ENCODE assay signal across 20 cellular contexts in the genomic region with DNA sequence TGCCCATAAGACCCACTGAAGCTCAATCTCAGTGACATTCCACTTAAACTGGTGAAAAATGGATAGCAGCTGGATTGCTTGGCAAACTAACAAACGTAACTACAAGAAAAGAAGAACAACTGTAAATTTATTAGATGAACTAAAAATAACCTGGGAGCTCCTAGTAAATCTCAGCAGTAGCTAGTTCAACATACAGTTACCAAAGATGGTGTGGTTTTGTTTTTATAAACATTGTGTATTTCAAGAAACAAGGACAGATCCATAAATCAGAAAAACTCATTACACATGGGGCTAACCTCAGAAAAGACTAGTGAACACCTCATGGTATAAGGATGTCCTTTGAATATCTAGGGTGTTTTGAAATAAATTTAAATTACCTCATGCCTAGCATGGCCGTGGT.
"Had no signal": no experiment of that assay in that cellular context is flagged by ENCODE, and none has a peak within 500 bp of the region (broad histone marks: within the 10 kb centered on the region; RNA-seq: fewer than 3 reads in every experiment).

No MANE protein-coding gene starts in this region.

- H3K9ac ChIP-seq: parathyroid adenoma had no signal

- DNase-seq: caudate nucleus; colonic mucosa; dermis blood vessel endothelial cell; erythroblast; gastrocnemius medialis; immature natural killer cell; mammary epithelial cell; naive B cell; nephron progenitor cell; retina; right lobe of liver; small intestine; stimulated activated CD4-positive, alpha-beta T cell treated with anti-CD3 and anti-CD28 coated beads, Interleukin-12 subunit alpha, Interleukin-12 subunit beta, amount 100 ng/mL, for 4 hours; stimulated activated naive CD4-positive, alpha-beta T cell treated with Interleukin-2 at 50 U/mL for 16 hours; trophoblast cell had no signal

- H3K36me3 Mint-ChIP-seq: immature natural killer cell, mesothelial cell of epicardium, naive B cell had no signal

- H3K27me3 Mint-ChIP-seq: naive B cell had no signal

- FAIRE-seq: endothelial cell of umbilical vein, keratinocyte, small intestine had no signal

- H3K27me3 ChIP-seq: colonic mucosa, gastrocnemius medialis, right lobe of liver had no signal

- H3K27ac Mint-ChIP-seq: immature natural killer cell, mesothelial cell of epicardium, naive B cell, nephron progenitor cell had no signal

- H3K27ac ChIP-seq: colonic mucosa, gastrocnemius medialis, parathyroid adenoma, prostate gland, right lobe of liver had no signal

- H3K4me3 ChIP-seq: colonic mucosa, gastrocnemius medialis, prostate gland, right lobe of liver had no signal

- H3K36me3 ChIP-seq: colonic mucosa, gastrocnemius medialis, prostate gland, right lobe of liver had no signal

- H3K79me2 ChIP-seq: parathyroid adenoma had no signal

- H3K4me1 ChIP-seq: colonic mucosa, gastrocnemius medialis, parathyroid adenoma, prostate gland, right lobe of liver had no signal

- H3K4me1 Mint-ChIP-seq: immature natural killer cell, naive B cell had no signal

- H2AFZ ChIP-seq: parathyroid adenoma had no signal

- H3K4me3 Mint-ChIP-seq: immature natural killer cell, mesothelial cell of epicardium, naive B cell, nephron progenitor cell had no signal

- H3K9me3 ChIP-seq: colonic mucosa, gastrocnemius medialis, prostate gland, right lobe of liver had no signal
